21 cellular contexts compared by ENCODE assay signal in genomic region chr18:23890589-23890988, GRCh38.
DNase-seq lines count a peak whose midpoint lies in the region; FAIRE-seq and TF ChIP-seq lines count a peak whose summit lies in the region.
"Had no signal": no experiment of that assay in that cellular context is flagged by ENCODE, and none has a peak within 500 bp of the region (broad histone marks: within the 10 kb centered on the region; RNA-seq: fewer than 3 reads in every experiment).

No MANE protein-coding gene starts in this region.

- TF ChIP-seq CTCF in epithelial cell of proximal tubule (conservative IDR thresholded peaks at IDR 0.05; ENCODE audit: low read depth, low read length) (no peak), glutamatergic neuron (IDR thresholded peaks at IDR 0.05; ENCODE audit: partially characterized antibody, unreplicated experiment) (no peak)

- no peaks in the 10 kb centered on the region for H3K4me1 Mint-ChIP-seq in glutamatergic neuron (ENCODE audit: low read depth, unreplicated experiment)

- no peak overlapping the region for H3K4me3 ChIP-seq in epithelial cell of proximal tubule (ENCODE audit: low read depth, low read length)
- no peak overlapping the region for H3K4me3 ChIP-seq in skeletal muscle satellite cell (ENCODE audit: low read length)
- no peak overlapping the region for H3K4me3 ChIP-seq in small intestine (ENCODE audit: low read depth in 1 of 2, low read length in 2 of 2)
- H3K4me3 ChIP-seq: HAP-1, skin epidermis had no signal

- no peaks in the 10 kb centered on the region for H3K36me3 ChIP-seq in skeletal muscle satellite cell (ENCODE audit: insufficient read depth, low read length)
- H3K36me3 ChIP-seq in small intestine (ENCODE audit: control insufficient read depth in 2 of 2, insufficient read depth in 2 of 2, low read length in 2 of 2) = peaks cover 0 to 5% of the 10 kb centered on the region in 2 donors
- H3K36me3 ChIP-seq: HAP-1 had no signal

- no peak overlapping the region for H3K4me3 Mint-ChIP-seq in glutamatergic neuron (ENCODE audit: unreplicated experiment)
- H3K4me3 Mint-ChIP-seq: activated B cell treated with CpG ODN at 0.5 μM for 24 hours; brain; stimulated activated effector memory CD8-positive, alpha-beta T cell treated with anti-CD3 and anti-CD28 coated beads, Interleukin-12 subunit alpha, Interleukin-12 subunit beta, amount 100 ng/mL, for 72 hours; T-helper 1 cell treated with Interleukin-12 subunit alpha and Interleukin-12 subunit beta and Interleukin-4 antibody, amounts not matched to agents 30 μg/mL and 1 μg/mL, for 36 hours; type B pancreatic cell had no signal

- peak overlapping the region; percentile 11 for H3K4me2 ChIP-seq in skeletal muscle satellite cell (ENCODE audit: low read length)

- H3K9me3 Mint-ChIP-seq in glutamatergic neuron (ENCODE audit: unreplicated experiment) = peaks cover 1% of the 10 kb centered on the region
- H3K9me3 Mint-ChIP-seq: activated B cell treated with CpG ODN at 0.5 μM for 24 hours; brain; stimulated activated effector memory CD8-positive, alpha-beta T cell treated with anti-CD3 and anti-CD28 coated beads, Interleukin-12 subunit alpha, Interleukin-12 subunit beta, amount 100 ng/mL, for 72 hours; T-helper 1 cell treated with Interleukin-12 subunit alpha and Interleukin-12 subunit beta and Interleukin-4 antibody, amounts not matched to agents 30 μg/mL and 1 μg/mL, for 36 hours had no signal

- H3K27me3 ChIP-seq in skeletal muscle satellite cell (ENCODE audit: control insufficient read depth, insufficient read depth, low read length) (no peaks in the 10 kb centered on the region), small intestine (ENCODE audit: control insufficient read depth in 2 of 2, insufficient read depth in 2 of 2, low read length in 2 of 2) (no peaks in the 10 kb centered on the region)

- no peaks in the 10 kb centered on the region for H3K9me3 ChIP-seq in skeletal muscle satellite cell (replicated peaks; ENCODE audit: low read length)
- H3K9me3 ChIP-seq in small intestine (ENCODE audit: control insufficient read depth, low read depth) = no peaks in the 10 kb centered on the region
- H3K9me3 ChIP-seq: HAP-1 had no signal

- H3K36me3 Mint-ChIP-seq in glutamatergic neuron (ENCODE audit: unreplicated experiment) = no peaks in the 10 kb centered on the region
- H3K36me3 Mint-ChIP-seq: brain; stimulated activated effector memory CD8-positive, alpha-beta T cell treated with anti-CD3 and anti-CD28 coated beads, Interleukin-12 subunit alpha, Interleukin-12 subunit beta, amount 100 ng/mL, for 72 hours; type B pancreatic cell had no signal

- H3K27ac Mint-ChIP-seq in glutamatergic neuron (ENCODE audit: unreplicated experiment) = no peak overlapping the region
- H3K27ac Mint-ChIP-seq: activated B cell treated with CpG ODN at 0.5 μM for 24 hours; brain; stimulated activated effector memory CD8-positive, alpha-beta T cell treated with anti-CD3 and anti-CD28 coated beads, Interleukin-12 subunit alpha, Interleukin-12 subunit beta, amount 100 ng/mL, for 72 hours; T-helper 1 cell treated with Interleukin-12 subunit alpha and Interleukin-12 subunit beta and Interleukin-4 antibody, amounts not matched to agents 30 μg/mL and 1 μg/mL, for 36 hours; type B pancreatic cell had no signal

- no peak overlapping the region for H3K9ac ChIP-seq in skeletal muscle satellite cell (ENCODE audit: low read depth, low read length)

- no peak for FAIRE-seq in small intestine (lab: Jason Lieb, UNC)

- H3K4me1 ChIP-seq in skeletal muscle satellite cell (ENCODE audit: control insufficient read depth, insufficient read depth, low read length) = peaks cover 14% of the 10 kb centered on the region
- peaks cover 0 to 7% of the 10 kb centered on the region in 2 donors for H3K4me1 ChIP-seq in small intestine (ENCODE audit: control insufficient read depth in 2 of 2, insufficient read depth in 1 of 2, low read depth in 1 of 2, low read length in 1 of 2)
- H3K4me1 ChIP-seq: HAP-1 had no signal

- no peaks in the 10 kb centered on the region for H3K27me3 Mint-ChIP-seq in glutamatergic neuron (ENCODE audit: unreplicated experiment)

- DNase-seq in GM03348 (ENCODE audit: low spot score) (peak; percentile 68), RPMI7951 (ENCODE audit: low read depth) (peak; percentile 80), epithelial cell of proximal tubule (ENCODE audit: low read depth) (peak; percentile 20), glutamatergic neuron (no peak), NCI-H187 (lab: John Stamatoyannopoulos, UW) (no peak), small intestine (no peak)
- DNase-seq: activated B cell treated with CpG ODN at 0.5 μM for 24 hours; activated gamma-delta T cell; DMS79 treated with DMSO at 0.1 percent for 48 hours; effector CD4-positive, alpha-beta T cell; midbrain; NCI-H82 had no signal

- no peak overlapping the region for H3K27ac ChIP-seq in small intestine (ENCODE audit: low read depth in 1 of 2, low read length in 1 of 2)
- H3K27ac ChIP-seq: C4-2B, HL-60, skin epidermis had no signal

Comparison
In these comparisons a context has a peak if more than half of its experiments do, and no peak if none do; other contexts are left out.
1. DNase-seq: peak in GM03348 (single experiment), RPMI7951 (single experiment) and epithelial cell of proximal tubule (single experiment); none in glutamatergic neuron (single experiment), NCI-H187 (0 of 2) and small intestine (single experiment).